Comparison of ENCODE assay signal across 11 cellular contexts in the genomic region with DNA sequence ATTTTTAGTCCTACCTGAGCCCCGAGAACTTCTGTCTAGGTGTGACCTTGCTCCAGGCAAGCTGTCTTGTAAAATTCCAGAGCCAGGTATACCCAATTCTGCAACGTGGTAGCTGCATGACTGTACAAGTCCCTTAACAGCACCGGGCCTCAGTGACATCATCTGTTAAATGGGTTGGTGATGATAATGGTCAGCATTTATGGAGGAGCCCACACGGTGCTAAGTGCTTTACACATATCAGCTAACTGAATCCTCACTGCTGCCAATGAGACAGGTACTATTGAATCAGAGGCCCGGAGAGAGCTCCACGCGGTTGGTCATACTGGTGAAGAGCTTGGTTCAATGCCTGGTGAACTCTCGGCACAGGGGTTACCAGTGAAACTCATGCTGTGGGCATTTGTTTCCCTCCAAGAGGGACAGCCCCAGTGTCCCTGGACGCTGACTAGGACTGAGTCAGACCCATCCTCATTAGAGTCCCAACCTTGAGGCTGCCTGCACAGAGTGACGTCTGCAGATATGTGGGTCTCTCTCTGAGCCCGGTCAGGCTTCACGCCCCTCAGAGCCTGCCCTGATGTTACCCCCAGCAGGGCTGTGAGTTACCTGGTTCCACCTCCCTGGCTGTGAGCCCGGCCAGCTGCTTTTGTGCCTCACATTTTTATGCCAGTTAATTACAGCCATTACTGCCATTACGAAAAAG. TPM values are rescaled to one million over a fixed set of nuclear protein-coding genes. Genes with fewer than 3 reads are reported as not detected.
A peak's percentile ranks its signal among the peaks of the same experiment; 100 is the strongest.
DNase-seq lines count a peak whose midpoint lies in the region; ATAC-seq, FAIRE-seq and TF ChIP-seq lines count a peak whose summit lies in the region.
"Had no signal": no experiment of that assay in that cellular context is flagged by ENCODE, and none has a peak within 500 bp of the region (broad histone marks: within the 10 kb centered on the region; RNA-seq: fewer than 3 reads in every experiment).

No MANE protein-coding gene starts in this region.

- H3K27me3 ChIP-seq in PC-3 (ENCODE audit: low read length) (no peaks in the 10 kb centered on the region), esophagus squamous epithelium (peaks cover 0 to 23% (median 0%) of the 10 kb centered on the region in 4 donors)
- H3K27me3 ChIP-seq: upper lobe of right lung had no signal

- peak overlapping the region; percentile 66 for H2AFZ ChIP-seq in PC-3 (ENCODE audit: low read length)

- H3K9me3 ChIP-seq in PC-3 (ENCODE audit: low read length): no peaks in the 10 kb centered on the region
- no peaks in the 10 kb centered on the region for H3K9me3 ChIP-seq in esophagus squamous epithelium
- H3K9me3 ChIP-seq: upper lobe of right lung had no signal

- H3K27ac ChIP-seq in PC-3 (ENCODE audit: low read length) (peak overlapping the region; percentile 96), esophagus squamous epithelium (no peak overlapping the region)
- H3K27ac ChIP-seq: upper lobe of right lung had no signal

- H3K36me3 ChIP-seq in PC-3 (ENCODE audit: low read depth, low read length) (no peaks in the 10 kb centered on the region), esophagus squamous epithelium (no peaks in the 10 kb centered on the region)
- H3K36me3 ChIP-seq: upper lobe of right lung had no signal

- DNase-seq in GM04504 (ENCODE audit: low read depth) (peak; percentile 77), PC-3 (peak; percentile 88), choroid plexus epithelial cell (ENCODE audit: low read depth) (peak; percentile 34), renal cortical epithelial cell (ENCODE audit: low read depth) (peak; percentile 98), GM19239 (ENCODE audit: insufficient read length, low spot score) (no peak), esophagus squamous epithelium (lab: John Stamatoyannopoulos, UW) (no peak)
- DNase-seq: DMS53; effector CD4-positive, alpha-beta T cell; upper lobe of right lung had no signal

- CTCF ChIA-PET in PC-3 (lab: Charles Lee): no interaction called here

- no peak for FAIRE-seq in GM19239 (lab: Jason Lieb, UNC)

- 44 to 49% methylated on average over 9 to 11 of the region's 14 CpGs for WGBS in esophagus squamous epithelium, 2 donors

- TF ChIP-seq POLR2A in esophagus squamous epithelium (IDR thresholded peaks at IDR 0.05): no peak

- TF ChIP-seq CTCF in PC-3 (conservative IDR thresholded peaks at IDR 0.05; ENCODE audit: low read depth, low read length) (no peak), choroid plexus epithelial cell (conservative IDR thresholded peaks at IDR 0.05; ENCODE audit: low read depth, low read length) (no peak), esophagus squamous epithelium (IDR thresholded peaks at IDR 0.05) (no peak)

- no peaks in the 10 kb centered on the region for H3K79me2 ChIP-seq in PC-3 (ENCODE audit: low read length)

- no TSS peak for BruUV-seq in PC-3 (replicated peaks; lab: Mats Ljungman, UMichigan)

- no peaks in the 10 kb centered on the region for H3K9me2 ChIP-seq in PC-3 (replicated peaks; ENCODE audit: low read length)

- no peaks in the 10 kb centered on the region for H4K20me1 ChIP-seq in PC-3 (ENCODE audit: low read length)

- ATAC-seq in PC-3: peak; percentile 77
- no peak for ATAC-seq in HG02798 (IDR thresholded peaks at IDR 0.05; ENCODE audit: poor library complexity, unreplicated experiment)
- ATAC-seq in HG02678 (IDR thresholded peaks at IDR 0.05; ENCODE audit: unreplicated experiment): no peak
- ATAC-seq: upper lobe of right lung had no signal

- no peaks in the 10 kb centered on the region for H3F3A ChIP-seq in PC-3 (ENCODE audit: low read length, unreplicated experiment)

- peaks cover 27% of the 10 kb centered on the region for H3K4me1 ChIP-seq in PC-3 (ENCODE audit: insufficient read depth, low read length)
- peaks cover 0 to 15% (median 0%) of the 10 kb centered on the region in 3 donors for H3K4me1 ChIP-seq in esophagus squamous epithelium
- H3K4me1 ChIP-seq: upper lobe of right lung had no signal

- POLR2A ChIA-PET in PC-3 (lab: Charles Lee; ENCODE audit: unreplicated experiment): interaction anchor here (0.6 kb wide), 1 partner anchor 304 kb away, joined by 6 read pairs; no protein-coding TSS in a partner anchor

- intact Hi-C loops in PC-3 (cut with micrococcal nuclease) (loop anchor here (1.0 kb wide), 3 partner anchors 39 to 69 kb away; no protein-coding TSS in a partner anchor), esophagus squamous epithelium (cut with DNase I) (no loop called here)

- H3K9ac ChIP-seq in PC-3 (ENCODE audit: low read length): peak overlapping the region; percentile 72

- peak overlapping the region; percentile 70 for H3K4me2 ChIP-seq in PC-3 (ENCODE audit: low read length)

- peak overlapping the region; percentile 46 for H3K4me3 ChIP-seq in PC-3 (ENCODE audit: low read length)
- no peak overlapping the region for H3K4me3 ChIP-seq in choroid plexus epithelial cell (ENCODE audit: low read depth, low read length)
- H3K4me3 ChIP-seq in esophagus squamous epithelium: no peak overlapping the region
- H3K4me3 ChIP-seq: upper lobe of right lung had no signal

RNA-seq across cellular contexts. Expression of a gene that starts 37.0 kb away (rescaled TPM):
- total RNA-seq in PC-3 (2014; rRNA removed) (0.35 and 0.73 TPM in 2 replicates), renal cortical epithelial cell (1.5 and 26.0 TPM in 2 replicates), esophagus squamous epithelium (100 to 1,000 TPM in 2 of 4 donors, 10 to 100 TPM in 2; 45.3 to 121 (median 75.1) TPM)
- total RNA-seq: upper lobe of right lung had no signal

RNA-seq across cellular contexts. Expression of a gene that starts 48.7 kb away (rescaled TPM):
- total RNA-seq in PC-3 (2014; rRNA removed) (2.4 and 3.2 TPM in 2 replicates), renal cortical epithelial cell (1.5 and 147 TPM in 2 replicates), esophagus squamous epithelium (1 to 10 TPM in 2 of 4 donors, under 1 TPM in 2; 0.57 to 2.1 (median 1.1) TPM)

Comparison
In these comparisons a context has a peak if more than half of its experiments do, and no peak if none do; other contexts are left out.
1. DNase-seq: peak in GM04504 (single experiment), PC-3 (single experiment), choroid plexus epithelial cell (single experiment) and renal cortical epithelial cell (single experiment); none in GM19239 (single experiment) and esophagus squamous epithelium (single experiment).